Comparison of ENCODE assay signal across 1 cellular context in genomic region chr6:30898750-30899360, GRCh38.
TF ChIP-seq lines count a peak whose summit lies in the region.

No MANE protein-coding gene starts in this region.

TF ChIP-seq in K562, 482 proteins besides CTCF, POLR2A, EP300 and RAD21:
- TF ChIP-seq ARHGAP35 (IDR thresholded peaks at IDR 0.05; ENCODE audit: partially characterized antibody) (no peak), RBFOX2 (IDR thresholded peaks at IDR 0.05; ENCODE audit: low read depth, low read length) (0 out of 2 replicates have a peak, but pooled peaks have one; percentile 25)
